Comparison of ENCODE assay signal across 19 cellular contexts in genomic region chr12:12481636-12482035, GRCh38.
DNase-seq lines count a peak whose midpoint lies in the region; ATAC-seq, FAIRE-seq and TF ChIP-seq lines count a peak whose summit lies in the region.
"Had no signal": no experiment of that assay in that cellular context is flagged by ENCODE, and none has a peak within 500 bp of the region (broad histone marks: within the 10 kb centered on the region; RNA-seq: fewer than 3 reads in every experiment).

No MANE protein-coding gene starts in this region.

- no peak for FAIRE-seq in endothelial cell of umbilical vein (lab: Jason Lieb, UNC)

- H3K36me3 ChIP-seq in endothelial cell of umbilical vein (ENCODE audit: control insufficient read depth in 2 of 2, extremely low read depth in 1 of 2, insufficient read depth in 2 of 2, low read length in 2 of 2) (peaks cover 0 to 9% of the 10 kb centered on the region in 2 experiments), left ventricle myocardium inferior (peaks cover 68% of the 10 kb centered on the region)

- no peak overlapping the region for H2AFZ ChIP-seq in endothelial cell of umbilical vein (ENCODE audit: low read depth, low read length)

- no peaks in the 10 kb centered on the region for H3K79me2 ChIP-seq in endothelial cell of umbilical vein (ENCODE audit: control insufficient read depth, insufficient read depth, low read length)

- peak overlapping the region; percentile 97 for H3K27ac Mint-ChIP-seq in activated naive CD4-positive, alpha-beta T cell treated with anti-CD3 and anti-CD28 coated beads, Interleukin-2, amount 10 ng/mL, durations not matched to agents 7 days and 5 days
- peak overlapping the region; percentile 94 for H3K27ac Mint-ChIP-seq in activated CD4-positive, alpha-beta memory T cell treated with anti-CD3 and anti-CD28 coated beads, Interleukin-2, amount 10 ng/mL, durations not matched to agents 7 days and 5 days
- H3K27ac Mint-ChIP-seq in type B pancreatic cell = peak overlapping the region; percentile 35

- no peak for DNase-seq in activated naive CD4-positive, alpha-beta T cell treated with anti-CD3 and anti-CD28 coated beads, Interleukin-2, amount 10 ng/mL, durations not matched to agents 7 days and 5 days
- DNase-seq in activated naive CD4-positive, alpha-beta T cell treated with Interleukin-2 at 50 U/mL for 16 hours = no peak
- DNase-seq in activated CD4-positive, alpha-beta memory T cell treated with anti-CD3 and anti-CD28 coated beads, Interleukin-2, amount 10 ng/mL, durations not matched to agents 7 days and 5 days = no peak
- peak; percentile 74 for DNase-seq in endothelial cell of umbilical vein (ENCODE audit: low read depth, low spot score)
- no peak for DNase-seq in type B pancreatic cell (ENCODE audit: extremely low spot score, unreplicated experiment)
- no peak for DNase-seq in SIG-M5 treated with dmso at 0.1 percent for 504 hours (lab: John Stamatoyannopoulos, UW; ENCODE audit: unreplicated experiment)
- DNase-seq in left ventricle myocardium inferior = no peak
- DNase-seq: activated CD4-positive, CD25-positive, alpha-beta regulatory T cell treated with anti-CD3 and anti-CD28 coated beads, Interleukin-2, amount 50 U/mL, for 72 hours; activated effector memory CD4-positive, alpha-beta T cell treated with Interleukin-2 at 50 U/mL for 16 hours; brain microvascular endothelial cell; effector CD8-positive, alpha-beta T cell; MV-4-11; NCI-H2081 treated with DMSO at 0.1 percent for 48 hours; NCI-H748 treated with DMSO at 0.1 percent for 48 hours had no signal

- H3K9me3 ChIP-seq in endothelial cell of umbilical vein (replicated peaks; ENCODE audit: control insufficient read depth, insufficient read depth, low read length) (no peaks in the 10 kb centered on the region), left ventricle myocardium inferior (replicated peaks) (no peaks in the 10 kb centered on the region)

- peak overlapping the region; percentile 7 for H3K4me3 Mint-ChIP-seq in activated naive CD4-positive, alpha-beta T cell treated with anti-CD3 and anti-CD28 coated beads, Interleukin-2, amount 10 ng/mL, durations not matched to agents 7 days and 5 days
- H3K4me3 Mint-ChIP-seq in activated CD4-positive, alpha-beta memory T cell treated with anti-CD3 and anti-CD28 coated beads, Interleukin-2, amount 10 ng/mL, durations not matched to agents 7 days and 5 days = peak overlapping the region; percentile 46
- H3K4me3 Mint-ChIP-seq in type B pancreatic cell = no peak overlapping the region

- H3K27me3 Mint-ChIP-seq in activated naive CD4-positive, alpha-beta T cell treated with anti-CD3 and anti-CD28 coated beads, Interleukin-2, amount 10 ng/mL, durations not matched to agents 7 days and 5 days = no peaks in the 10 kb centered on the region
- H3K27me3 Mint-ChIP-seq in activated CD4-positive, alpha-beta memory T cell treated with anti-CD3 and anti-CD28 coated beads, Interleukin-2, amount 10 ng/mL, durations not matched to agents 7 days and 5 days = no peaks in the 10 kb centered on the region
- no peaks in the 10 kb centered on the region for H3K27me3 Mint-ChIP-seq in type B pancreatic cell

- TF ChIP-seq CTCF in endothelial cell of umbilical vein (IDR thresholded peaks at IDR 0.05; ENCODE audit: extremely low read depth in 1 of 2, insufficient read depth in 1 of 2, low read depth in 1 of 2, low read length in 2 of 2) = no peak
- TF ChIP-seq CTCF in type B pancreatic cell (conservative IDR thresholded peaks at IDR 0.05) = no peak
- no peak for TF ChIP-seq CTCF in left ventricle myocardium inferior (IDR thresholded peaks at IDR 0.05; ENCODE audit: borderline replicate concordance)

- no peak for ATAC-seq in HG03432 (IDR thresholded peaks at IDR 0.05; ENCODE audit: unreplicated experiment)
- ATAC-seq: HCT116, left lobe of liver, Panc1 had no signal

- no peaks in the 10 kb centered on the region for H4K20me1 ChIP-seq in endothelial cell of umbilical vein (replicated peaks; ENCODE audit: control insufficient read depth, extremely low read depth, insufficient read depth, low read length)

- H3K9me1 ChIP-seq in endothelial cell of umbilical vein (replicated peaks; ENCODE audit: control insufficient read depth, extremely low read depth, insufficient read depth, low read length) = no peaks in the 10 kb centered on the region

- peaks cover 5% of the 10 kb centered on the region for H3K4me1 ChIP-seq in endothelial cell of umbilical vein (ENCODE audit: control insufficient read depth, extremely low read depth, insufficient read depth, low read length)
- H3K4me1 ChIP-seq in left ventricle myocardium inferior = no peaks in the 10 kb centered on the region

- intact Hi-C loops in endothelial cell of umbilical vein (cut with micrococcal nuclease) (no loop called here), left ventricle myocardium inferior (cut with micrococcal nuclease) (no loop called here)

- H3K4me1 Mint-ChIP-seq in activated naive CD4-positive, alpha-beta T cell treated with anti-CD3 and anti-CD28 coated beads, Interleukin-2, amount 10 ng/mL, durations not matched to agents 7 days and 5 days = peaks cover 51% of the 10 kb centered on the region
- peaks cover 77% of the 10 kb centered on the region for H3K4me1 Mint-ChIP-seq in activated CD4-positive, alpha-beta memory T cell treated with anti-CD3 and anti-CD28 coated beads, Interleukin-2, amount 10 ng/mL, durations not matched to agents 7 days and 5 days
- no peaks in the 10 kb centered on the region for H3K4me1 Mint-ChIP-seq in type B pancreatic cell (ENCODE audit: unreplicated experiment)

- TF ChIP-seq POLR2A in endothelial cell of umbilical vein (IDR thresholded peaks at IDR 0.05; ENCODE audit: low read depth, low read length) = no peak

- H3K27ac ChIP-seq in endothelial cell of umbilical vein (ENCODE audit: insufficient read depth, low read depth, low read length) (no peak overlapping the region), left ventricle myocardium inferior (replicated peaks) (no peak overlapping the region)
- H3K27ac ChIP-seq: brain microvascular endothelial cell had no signal

- no TSS peak for BruUV-seq in endothelial cell of umbilical vein (replicated peaks; lab: Mats Ljungman, UMichigan)

- H3K9ac ChIP-seq in endothelial cell of umbilical vein (replicated peaks; ENCODE audit: extremely low read depth, insufficient read depth, low read length) = no peak overlapping the region

- CTCF ChIA-PET in activated naive CD4-positive, alpha-beta T cell treated with anti-CD3 and anti-CD28 coated beads, Interleukin-2, amount 10 ng/mL, durations not matched to agents 7 days and 5 days (lab: Charles Lee) = interaction anchor here (0.6 to 2.3 kb wide), 10 partner anchors 8 to 105 kb away, joined by 3 to 7 read pairs (median 3); partner anchors contain the start of gene DUSP16
- CTCF ChIA-PET in activated CD4-positive, alpha-beta memory T cell treated with anti-CD3 and anti-CD28 coated beads, Interleukin-2, amount 10 ng/mL, durations not matched to agents 7 days and 5 days (lab: Charles Lee) = interaction anchor here (0.8 to 2.6 kb wide), 11 partner anchors 8 to 237 kb away, joined by 3 to 14 read pairs (median 5); partner anchors contain the start of gene DUSP16
- CTCF ChIA-PET in endothelial cell of umbilical vein (lab: Charles Lee) = interaction anchor here (0.7 to 1.5 kb wide), 4 partner anchors 8 to 174 kb away, joined by 3 read pairs; no protein-coding TSS in a partner anchor

- H3K4me3 ChIP-seq in endothelial cell of umbilical vein (replicated peaks in 1 of 3; ENCODE audit: insufficient read depth in 1 of 3, low read depth in 1 of 3, low read length in 3 of 3) (no peak overlapping the region), left ventricle myocardium inferior (no peak overlapping the region)
- H3K4me3 ChIP-seq: smooth muscle cell had no signal

- H3K27me3 ChIP-seq in endothelial cell of umbilical vein (ENCODE audit: control insufficient read depth in 2 of 2, insufficient read depth in 2 of 2, low read length in 2 of 2) (no peaks in the 10 kb centered on the region), left ventricle myocardium inferior (ENCODE audit: low read depth) (no peaks in the 10 kb centered on the region)
- H3K27me3 ChIP-seq: brain microvascular endothelial cell had no signal

- H3K4me2 ChIP-seq in endothelial cell of umbilical vein (ENCODE audit: insufficient read depth, low read length) = no peak overlapping the region
- H3K4me2 ChIP-seq: smooth muscle cell had no signal

- H3K9me3 Mint-ChIP-seq in activated naive CD4-positive, alpha-beta T cell treated with anti-CD3 and anti-CD28 coated beads, Interleukin-2, amount 10 ng/mL, durations not matched to agents 7 days and 5 days = no peaks in the 10 kb centered on the region
- H3K9me3 Mint-ChIP-seq in activated CD4-positive, alpha-beta memory T cell treated with anti-CD3 and anti-CD28 coated beads, Interleukin-2, amount 10 ng/mL, durations not matched to agents 7 days and 5 days = no peaks in the 10 kb centered on the region
- H3K9me3 Mint-ChIP-seq in type B pancreatic cell = no peaks in the 10 kb centered on the region

- POLR2A ChIA-PET in activated CD4-positive, alpha-beta memory T cell treated with anti-CD3 and anti-CD28 coated beads, Interleukin-2, amount 10 ng/mL, durations not matched to agents 7 days and 5 days (lab: Charles Lee) = interaction anchor here (0.6 to 22.6 kb wide), 26 partner anchors 6 to 831 kb away, joined by 3 to 580 read pairs (median 10); partner anchors contain the start of genes BORCS5, CDKN1B, DUSP16 and ETV6
- POLR2A ChIA-PET in endothelial cell of umbilical vein (lab: Charles Lee) = no interaction called here

- H3K36me3 Mint-ChIP-seq in activated naive CD4-positive, alpha-beta T cell treated with anti-CD3 and anti-CD28 coated beads, Interleukin-2, amount 10 ng/mL, durations not matched to agents 7 days and 5 days = peaks cover 62% of the 10 kb centered on the region
- peaks cover 79% of the 10 kb centered on the region for H3K36me3 Mint-ChIP-seq in activated CD4-positive, alpha-beta memory T cell treated with anti-CD3 and anti-CD28 coated beads, Interleukin-2, amount 10 ng/mL, durations not matched to agents 7 days and 5 days (ENCODE audit: low read depth)
- H3K36me3 Mint-ChIP-seq in type B pancreatic cell = peaks cover 65% of the 10 kb centered on the region

- dilution Hi-C loops in endothelial cell of umbilical vein (cut with MboI; ENCODE audit: extremely low pct_ligation_motif_present, low sequenced_read_pairs) = no loop called here

TF ChIP-seq in endothelial cell of umbilical vein, 7 proteins besides CTCF, POLR2A, EP300 and RAD21 (continues in another document):
- TF ChIP-seq JUN (IDR thresholded peaks at IDR 0.05; ENCODE audit: borderline replicate concordance, insufficient read depth, insufficient read length, low read depth) = no peak
- TF ChIP-seq MYC (IDR thresholded peaks at IDR 0.05; ENCODE audit: low read depth, low read length) = no peak
- TF ChIP-seq FOS (IDR thresholded peaks at IDR 0.05; ENCODE audit: borderline replicate concordance, insufficient read depth, low read length) = no peak
- TF ChIP-seq, protein P1, sequence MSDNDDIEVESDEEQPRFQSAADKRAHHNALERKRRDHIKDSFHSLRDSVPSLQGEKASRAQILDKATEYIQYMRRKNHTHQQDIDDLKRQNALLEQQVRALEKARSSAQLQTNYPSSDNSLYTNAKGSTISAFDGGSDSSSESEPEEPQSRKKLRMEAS (IDR thresholded peaks at IDR 0.05; ENCODE audit: insufficient read depth, insufficient read length) = no peak
- no peak for TF ChIP-seq EZH2 (IDR thresholded peaks at IDR 0.05; ENCODE audit: borderline replicate concordance, low read depth, low read length, severe bottlenecking)

Comparison
In these comparisons a context has a peak if more than half of its experiments do, and no peak if none do; other contexts are left out.
1. H3K27ac Mint-ChIP-seq: peak in every context shown above with its lines; median percentile 97 in activated naive CD4-positive, alpha-beta T cell treated with anti-CD3 and anti-CD28 coated beads, Interleukin-2, amount 10 ng/mL, durations not matched to agents 7 days and 5 days; 94 in activated CD4-positive, alpha-beta memory T cell treated with anti-CD3 and anti-CD28 coated beads, Interleukin-2, amount 10 ng/mL, durations not matched to agents 7 days and 5 days; 35 in type B pancreatic cell.